Comparison of ENCODE assay signal across 15 cellular contexts in genomic region chr2:45882707-45883106, GRCh38.
DNase-seq lines count a peak whose midpoint lies in the region; TF ChIP-seq lines count a peak whose summit lies in the region.
"Had no signal": no experiment of that assay in that cellular context is flagged by ENCODE, and none has a peak within 500 bp of the region (broad histone marks: within the 10 kb centered on the region; RNA-seq: fewer than 3 reads in every experiment).

No MANE protein-coding gene starts in this region.

- H3K79me2 ChIP-seq in hepatocyte = no peaks in the 10 kb centered on the region
- peaks cover 8% of the 10 kb centered on the region for H3K79me2 ChIP-seq in smooth muscle cell (ENCODE audit: low read depth)

- in situ Hi-C loops in brain microvascular endothelial cell (cut with HindIII; ENCODE audit: low pct_ligation_motif_present, low sequenced_read_pairs) = no loop called here

- H3K4me3 ChIP-seq in hepatocyte (no peak overlapping the region), smooth muscle cell (no peak overlapping the region), brain microvascular endothelial cell (ENCODE audit: low read depth, low read length) (no peak overlapping the region)

- no peaks in the 10 kb centered on the region for H3K9me2 ChIP-seq in hepatocyte (replicated peaks; ENCODE audit: insufficient read depth)

- H3K9ac ChIP-seq in smooth muscle cell (ENCODE audit: low read depth) = no peak overlapping the region

- no peak overlapping the region for H2AFZ ChIP-seq in hepatocyte
- H2AFZ ChIP-seq in smooth muscle cell (ENCODE audit: low read depth) = no peak overlapping the region

- H3K36me3 ChIP-seq in hepatocyte (replicated peaks; ENCODE audit: insufficient read depth, low read depth) (no peaks in the 10 kb centered on the region), smooth muscle cell (ENCODE audit: low read depth) (no peaks in the 10 kb centered on the region), brain microvascular endothelial cell (replicated peaks) (no peaks in the 10 kb centered on the region)

- H3K27ac ChIP-seq in hepatocyte (peak overlapping the region; percentile 38), smooth muscle cell (ENCODE audit: low read depth) (no peak overlapping the region), brain microvascular endothelial cell (no peak overlapping the region)
- H3K27ac ChIP-seq: epithelial cell of prostate, RWPE1 had no signal

- H3K9me3 ChIP-seq in hepatocyte (ENCODE audit: low read depth) (no peaks in the 10 kb centered on the region), smooth muscle cell (replicated peaks; ENCODE audit: low read depth) (no peaks in the 10 kb centered on the region)

- TF ChIP-seq CTCF in hepatocyte (IDR thresholded peaks at IDR 0.05; ENCODE audit: poor library complexity) (no peak), smooth muscle cell (IDR thresholded peaks at IDR 0.05; ENCODE audit: borderline replicate concordance, insufficient read depth, poor library complexity, severe bottlenecking) (no peak), brain microvascular endothelial cell (IDR thresholded peaks at IDR 0.05; ENCODE audit: low read depth, low read length, missing control alignments) (no peak), GM20000 (IDR thresholded peaks at IDR 0.05; ENCODE audit: extremely low read depth, missing control alignments) (no peak)

- peaks cover 30% of the 10 kb centered on the region for H3K4me1 ChIP-seq in hepatocyte (ENCODE audit: insufficient read depth)
- H3K4me1 ChIP-seq in smooth muscle cell (ENCODE audit: low read depth) = peaks cover 5% of the 10 kb centered on the region

- no peaks in the 10 kb centered on the region for H4K20me1 ChIP-seq in hepatocyte (ENCODE audit: insufficient read depth, poor library complexity, severe bottlenecking)
- peaks cover 74% of the 10 kb centered on the region for H4K20me1 ChIP-seq in smooth muscle cell (ENCODE audit: low read depth)

- peak; percentile 14 for DNase-seq in HT1080 (ENCODE audit: low read depth)
- DNase-seq in cerebellar cortex (ENCODE audit: low spot score) = peak; percentile 69
- DNase-seq in hepatocyte (ENCODE audit: low spot score) = peak; percentile 35
- DNase-seq in smooth muscle cell (lab: John Stamatoyannopoulos, UW; ENCODE audit: unreplicated experiment) = no peak
- DNase-seq in brain microvascular endothelial cell = no peak
- no peak for DNase-seq in HUDEP-2 (lab: John Stamatoyannopoulos, UW; ENCODE audit: unreplicated experiment in 76 of 76)
- no peak for DNase-seq in GM20000 (ENCODE audit: low spot score)
- DNase-seq in NCI-H1092 treated with DMSO at 0.1 percent for 48 hours (lab: John Stamatoyannopoulos, UW) = no peak
- DNase-seq: activated CD4-positive, alpha-beta T cell treated with anti-CD3 and anti-CD28 coated beads for 36 hours; activated naive CD8-positive, alpha-beta T cell treated with anti-CD3 and anti-CD28 coated beads for 36 hours; activated T-cell treated with anti-CD3 and anti-CD28 coated beads, Interleukin-2, amount 50 U/mL, for 1 hour; KBM-7; NCI-H1436 had no signal

- WGBS in hepatocyte (ENCODE audit: low lambda C conversion rate, missing lambda C conversion rate) = 39% methylated on average over 12 of the region's 12 CpGs
- WGBS in smooth muscle cell (ENCODE audit: low lambda C conversion rate) = 11% methylated on average over 12 of the region's 12 CpGs

- H3F3A ChIP-seq in smooth muscle cell (ENCODE audit: low read depth) = peaks cover 13% of the 10 kb centered on the region

- H3K27me3 ChIP-seq in hepatocyte (no peaks in the 10 kb centered on the region), smooth muscle cell (ENCODE audit: low read depth) (no peaks in the 10 kb centered on the region), brain microvascular endothelial cell (replicated peaks) (no peaks in the 10 kb centered on the region)

- H3K4me2 ChIP-seq in hepatocyte (peak overlapping the region; percentile 42), smooth muscle cell (peak overlapping the region; percentile 30)

Comparison
In these comparisons a context has a peak if more than half of its experiments do, and no peak if none do; other contexts are left out.
1. DNase-seq: peak in HT1080 (single experiment), cerebellar cortex (single experiment) and hepatocyte (single experiment); none in smooth muscle cell (single experiment), brain microvascular endothelial cell (single experiment), HUDEP-2 (0 of 76), GM20000 (single experiment) and NCI-H1092 treated with DMSO at 0.1 percent for 48 hours (single experiment).